ENCODE assay signal across 10 cellular contexts in the genomic region with DNA sequence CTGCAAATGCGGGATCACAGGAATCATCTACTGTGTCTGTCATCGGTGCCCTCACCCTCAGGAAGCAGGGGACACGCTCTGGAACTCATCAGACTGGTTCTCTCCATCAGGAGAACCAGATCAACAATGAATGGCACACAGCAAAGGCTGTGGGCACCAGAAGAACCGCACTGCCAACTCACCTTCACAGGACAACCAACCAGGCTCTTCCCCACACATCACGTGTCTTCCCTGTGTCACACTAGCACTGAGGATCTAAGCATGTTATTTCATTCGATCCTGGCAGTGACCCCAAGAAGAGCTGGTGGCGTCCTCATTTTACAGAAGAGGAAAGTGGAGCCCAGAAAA.
DNase-seq lines count a peak whose midpoint lies in the region; ATAC-seq and TF ChIP-seq lines count a peak whose summit lies in the region.
"Had no signal": no experiment of that assay in that cellular context is flagged by ENCODE, and none has a peak within 500 bp of the region (broad histone marks: within the 10 kb centered on the region; RNA-seq: fewer than 3 reads in every experiment).

No MANE protein-coding gene starts in this region.

- H3K4me1 ChIP-seq in body of pancreas (peaks cover 98% of the 10 kb centered on the region), tibial artery (peaks cover 0 to 66% (median 54%) of the 10 kb centered on the region in 4 donors)

- TF ChIP-seq POLR2A in body of pancreas (IDR thresholded peaks at IDR 0.05), result no peak

- H3K9me3 Mint-ChIP-seq in nephron, result no peaks in the 10 kb centered on the region

- H3K27me3 ChIP-seq in body of pancreas (no peaks in the 10 kb centered on the region), tibial artery (no peaks in the 10 kb centered on the region)

- intact Hi-C loops in body of pancreas (cut with DNase I) (loop anchor here (10.0 kb wide), 1 partner anchor 99 kb away; no protein-coding TSS in a partner anchor), tibial artery (cut with DNase I; ENCODE audit: low total_unique reads) (no loop called here)

- no peaks in the 10 kb centered on the region for H3K36me3 ChIP-seq in body of pancreas (replicated peaks in 1 of 2; ENCODE audit: insufficient read depth in 1 of 2, low read depth in 2 of 2)
- no peaks in the 10 kb centered on the region for H3K36me3 ChIP-seq in tibial artery
- H3K36me3 ChIP-seq: prostate gland had no signal

- no peaks in the 10 kb centered on the region for H3K36me3 Mint-ChIP-seq in nephron (ENCODE audit: low read depth)

- peak; percentile 38 for DNase-seq in NCI-H2029 (lab: John Stamatoyannopoulos, UW)
- no peak for DNase-seq in NCI-H2029 treated with DMSO at 0.1 percent for 48 hours (lab: John Stamatoyannopoulos, UW)
- DNase-seq in body of pancreas, result no peak
- no peak for DNase-seq in tibial artery
- DNase-seq in activated T-cell treated with anti-CD3 and anti-CD28 coated beads for 4 hours, result no peak
- no peak for DNase-seq in SHP77 (lab: John Stamatoyannopoulos, UW)
- no peak for DNase-seq in activated CD8-positive, alpha-beta memory T cell treated with anti-CD3 and anti-CD28 coated beads, Interleukin-2, amount 50 U/mL, for 48 hours
- DNase-seq: NCI-H2171 had no signal

- peak overlapping the region in 2 of 3 experiments; percentile 9 to 30 for H3K27ac Mint-ChIP-seq in nephron

- peaks cover 19% of the 10 kb centered on the region for H3K4me1 Mint-ChIP-seq in nephron

- H3K27ac ChIP-seq in body of pancreas (peak overlapping the region; percentile 89 to 97 (median 90)), tibial artery (peak overlapping the region; percentile 61 to 65)

- H3K4me3 ChIP-seq in body of pancreas, result no peak overlapping the region
- H3K4me3 ChIP-seq in tibial artery, result no peak overlapping the region
- H3K4me3 ChIP-seq: prostate gland had no signal

- no peaks in the 10 kb centered on the region for H3K27me3 Mint-ChIP-seq in nephron (ENCODE audit: low read depth)

- no peak for TF ChIP-seq CTCF in body of pancreas (IDR thresholded peaks at IDR 0.05)
- no peak for TF ChIP-seq CTCF in nephron (IDR thresholded peaks at IDR 0.05; ENCODE audit: unreplicated experiment in 3 of 3)
- no peak for TF ChIP-seq CTCF in tibial artery (IDR thresholded peaks at IDR 0.05)

- H3K4me3 Mint-ChIP-seq in nephron, result no peak overlapping the region

- WGBS in body of pancreas, 2 donors, result 63% methylated on average over 5 to 7 of the region's 7 CpGs

- H3K9me3 ChIP-seq in body of pancreas, result no peaks in the 10 kb centered on the region
- no peaks in the 10 kb centered on the region for H3K9me3 ChIP-seq in tibial artery
- H3K9me3 ChIP-seq: prostate gland had no signal

- ATAC-seq in body of pancreas, result no peak
